ENCODE assay signal across 2 cellular contexts in the genomic region with DNA sequence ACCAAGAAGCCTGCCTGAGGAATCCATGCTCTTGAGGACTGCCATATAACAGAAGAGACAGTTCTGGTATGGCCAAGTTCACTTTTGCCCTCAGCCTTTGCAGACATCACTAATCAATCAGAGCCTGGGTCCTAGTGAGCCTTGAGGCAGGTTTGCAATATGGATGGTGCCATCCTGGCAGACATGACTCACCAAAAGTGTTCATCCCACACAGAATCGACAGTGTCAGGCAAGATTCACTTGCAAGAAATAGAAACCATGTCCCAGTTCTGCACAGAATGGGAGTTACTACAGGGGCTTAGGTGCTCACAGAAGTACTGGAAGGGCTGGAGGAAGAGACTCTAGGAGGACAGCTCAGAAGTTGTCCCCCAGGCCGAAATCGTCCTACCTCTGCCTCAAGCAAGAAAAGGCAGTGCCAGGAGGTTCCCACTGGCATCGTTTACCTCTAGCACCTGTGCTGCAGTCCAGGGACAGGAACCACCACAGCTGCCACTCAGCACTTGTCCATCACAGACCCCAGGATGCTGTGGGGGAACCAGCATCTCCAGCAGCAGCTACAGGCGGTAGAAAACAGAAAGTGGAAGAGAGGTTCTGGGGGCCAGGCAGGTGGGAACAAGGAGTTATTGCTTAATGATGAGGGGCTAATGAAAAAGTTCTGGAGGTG.
TF ChIP-seq lines count a peak whose summit lies in the region.

No MANE protein-coding gene starts in this region.

TF ChIP-seq in HEK293T, 16 proteins besides CTCF, POLR2A, EP300 and RAD21 (continued from another document):
- no peak for TF ChIP-seq SP1 (IDR thresholded peaks at IDR 0.05)

TF ChIP-seq in HepG2, 621 proteins besides CTCF, POLR2A, EP300 and RAD21 (continued from another document):
- TF ChIP-seq KDM2A (CRISPR knock-in tag; IDR thresholded peaks at IDR 0.05; ENCODE audit: borderline replicate concordance, low read depth) (no peak), ZNF605 (CRISPR knock-in tag; IDR thresholded peaks at IDR 0.05) (no peak), SOX5 (CRISPR knock-in tag; IDR thresholded peaks at IDR 0.05; ENCODE audit: borderline replicate concordance) (no peak), ZNF382 (CRISPR knock-in tag; IDR thresholded peaks at IDR 0.05; ENCODE audit: borderline replicate concordance) (no peak), MYC (CRISPR knock-in tag; IDR thresholded peaks at IDR 0.05; ENCODE audit: borderline replicate concordance) (no peak), ZNF225 (CRISPR knock-in tag; IDR thresholded peaks at IDR 0.05) (no peak), MIER2 (CRISPR knock-in tag; IDR thresholded peaks at IDR 0.05) (no peak)
- TF ChIP-seq, protein P1, sequence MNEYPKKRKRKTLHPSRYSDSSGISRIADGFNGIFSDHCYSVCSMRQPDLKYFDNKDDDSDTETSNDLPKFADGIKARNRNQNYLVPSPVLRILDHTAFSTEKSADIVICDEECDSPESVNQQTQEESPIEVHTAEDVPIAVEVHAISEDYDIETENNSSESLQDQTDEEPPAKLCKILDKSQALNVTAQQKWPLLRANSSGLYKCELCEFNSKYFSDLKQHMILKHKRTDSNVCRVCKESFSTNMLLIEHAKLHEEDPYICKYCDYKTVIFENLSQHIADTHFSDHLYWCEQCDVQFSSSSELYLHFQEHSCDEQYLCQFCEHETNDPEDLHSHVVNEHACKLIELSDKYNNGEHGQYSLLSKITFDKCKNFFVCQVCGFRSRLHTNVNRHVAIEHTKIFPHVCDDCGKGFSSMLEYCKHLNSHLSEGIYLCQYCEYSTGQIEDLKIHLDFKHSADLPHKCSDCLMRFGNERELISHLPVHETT (CRISPR knock-in tag; conservative IDR thresholded peaks at IDR 0.05): no peak
- TF ChIP-seq, protein P2, sequence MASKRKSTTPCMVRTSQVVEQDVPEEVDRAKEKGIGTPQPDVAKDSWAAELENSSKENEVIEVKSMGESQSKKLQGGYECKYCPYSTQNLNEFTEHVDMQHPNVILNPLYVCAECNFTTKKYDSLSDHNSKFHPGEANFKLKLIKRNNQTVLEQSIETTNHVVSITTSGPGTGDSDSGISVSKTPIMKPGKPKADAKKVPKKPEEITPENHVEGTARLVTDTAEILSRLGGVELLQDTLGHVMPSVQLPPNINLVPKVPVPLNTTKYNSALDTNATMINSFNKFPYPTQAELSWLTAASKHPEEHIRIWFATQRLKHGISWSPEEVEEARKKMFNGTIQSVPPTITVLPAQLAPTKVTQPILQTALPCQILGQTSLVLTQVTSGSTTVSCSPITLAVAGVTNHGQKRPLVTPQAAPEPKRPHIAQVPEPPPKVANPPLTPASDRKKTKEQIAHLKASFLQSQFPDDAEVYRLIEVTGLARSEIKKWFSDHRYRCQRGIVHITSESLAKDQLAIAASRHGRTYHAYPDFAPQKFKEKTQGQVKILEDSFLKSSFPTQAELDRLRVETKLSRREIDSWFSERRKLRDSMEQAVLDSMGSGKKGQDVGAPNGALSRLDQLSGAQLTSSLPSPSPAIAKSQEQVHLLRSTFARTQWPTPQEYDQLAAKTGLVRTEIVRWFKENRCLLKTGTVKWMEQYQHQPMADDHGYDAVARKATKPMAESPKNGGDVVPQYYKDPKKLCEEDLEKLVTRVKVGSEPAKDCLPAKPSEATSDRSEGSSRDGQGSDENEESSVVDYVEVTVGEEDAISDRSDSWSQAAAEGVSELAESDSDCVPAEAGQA (IDR thresholded peaks at IDR 0.05; ENCODE audit: low read depth): no peak
- TF ChIP-seq, protein P2 (CRISPR knock-in tag; IDR thresholded peaks at IDR 0.05; ENCODE audit: borderline replicate concordance): no peak
- TF ChIP-seq, protein P3, sequence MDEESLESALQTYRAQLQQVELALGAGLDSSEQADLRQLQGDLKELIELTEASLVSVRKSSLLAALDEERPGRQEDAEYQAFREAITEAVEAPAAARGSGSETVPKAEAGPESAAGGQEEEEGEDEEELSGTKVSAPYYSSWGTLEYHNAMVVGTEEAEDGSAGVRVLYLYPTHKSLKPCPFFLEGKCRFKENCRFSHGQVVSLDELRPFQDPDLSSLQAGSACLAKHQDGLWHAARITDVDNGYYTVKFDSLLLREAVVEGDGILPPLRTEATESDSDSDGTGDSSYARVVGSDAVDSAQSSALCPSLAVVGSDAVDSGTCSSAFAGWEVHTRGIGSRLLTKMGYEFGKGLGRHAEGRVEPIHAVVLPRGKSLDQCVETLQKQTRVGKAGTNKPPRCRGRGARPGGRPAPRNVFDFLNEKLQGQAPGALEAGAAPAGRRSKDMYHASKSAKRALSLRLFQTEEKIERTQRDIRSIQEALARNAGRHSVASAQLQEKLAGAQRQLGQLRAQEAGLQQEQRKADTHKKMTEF (CRISPR knock-in tag; IDR thresholded peaks at IDR 0.05): no peak
- TF ChIP-seq, protein P4, sequence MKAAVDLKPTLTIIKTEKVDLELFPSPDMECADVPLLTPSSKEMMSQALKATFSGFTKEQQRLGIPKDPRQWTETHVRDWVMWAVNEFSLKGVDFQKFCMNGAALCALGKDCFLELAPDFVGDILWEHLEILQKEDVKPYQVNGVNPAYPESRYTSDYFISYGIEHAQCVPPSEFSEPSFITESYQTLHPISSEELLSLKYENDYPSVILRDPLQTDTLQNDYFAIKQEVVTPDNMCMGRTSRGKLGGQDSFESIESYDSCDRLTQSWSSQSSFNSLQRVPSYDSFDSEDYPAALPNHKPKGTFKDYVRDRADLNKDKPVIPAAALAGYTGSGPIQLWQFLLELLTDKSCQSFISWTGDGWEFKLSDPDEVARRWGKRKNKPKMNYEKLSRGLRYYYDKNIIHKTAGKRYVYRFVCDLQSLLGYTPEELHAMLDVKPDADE (CRISPR knock-in tag; IDR thresholded peaks at IDR 0.05): no peak
